13 cellular contexts compared by ENCODE assay signal in the genomic region with DNA sequence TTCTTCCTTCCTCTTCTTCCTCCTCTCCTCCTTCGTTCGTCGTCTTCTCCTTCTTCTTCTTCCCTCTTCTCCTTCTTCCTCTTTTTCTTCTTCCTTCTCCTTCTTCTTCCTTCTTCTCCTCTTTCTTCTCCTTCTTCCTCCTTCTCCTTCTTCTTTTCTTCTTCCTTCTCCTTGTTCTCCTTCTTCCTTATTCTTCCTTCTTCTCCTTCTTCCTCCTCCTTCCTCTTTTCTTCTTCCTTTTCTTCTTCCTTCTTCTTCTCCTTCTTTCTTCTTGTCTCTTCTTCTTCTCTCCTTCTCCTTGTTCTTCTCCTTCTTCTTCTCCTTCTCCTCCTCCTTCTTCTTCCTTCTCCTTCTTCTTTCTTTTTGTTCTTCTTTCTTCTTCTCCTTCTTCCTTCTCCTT.
"Had no signal": no experiment of that assay in that cellular context is flagged by ENCODE, and none has a peak within 500 bp of the region (broad histone marks: within the 10 kb centered on the region; RNA-seq: fewer than 3 reads in every experiment).

No MANE protein-coding gene starts in this region.

- H3K36me3 ChIP-seq: uterus had no signal

- H3K9me3 ChIP-seq: pancreas, tibial artery, uterus had no signal

- H3K4me3 Mint-ChIP-seq: activated CD4-positive, alpha-beta memory T cell treated with anti-CD3 and anti-CD28 coated beads for 36 hours; activated T-helper 1 cell treated with anti-CD3 and anti-CD28 coated beads, Interleukin-12 subunit alpha, Interleukin-12 subunit beta, Interleukin-2, Interleukin-4 antibody, amounts not matched to agents 30 ng/mL and 10 ng/mL and 1 ng/mL, durations not matched to agents 14 hours and 24 hours and 36 hours had no signal

- H3K27ac Mint-ChIP-seq: activated CD4-positive, alpha-beta memory T cell treated with anti-CD3 and anti-CD28 coated beads for 36 hours; activated T-helper 1 cell treated with anti-CD3 and anti-CD28 coated beads, Interleukin-12 subunit alpha, Interleukin-12 subunit beta, Interleukin-2, Interleukin-4 antibody, amounts not matched to agents 30 ng/mL and 10 ng/mL and 1 ng/mL, durations not matched to agents 14 hours and 24 hours and 36 hours had no signal

- H3K27ac ChIP-seq: cardiac muscle cell, heart right ventricle, left lung, pancreas, tibial artery, uterus had no signal

- H3K4me1 ChIP-seq: heart right ventricle, left lung, pancreas, tibial artery, uterus had no signal

- ATAC-seq: heart right ventricle, left lung, pancreas had no signal

- DNase-seq: activated CD4-positive, alpha-beta memory T cell treated with anti-CD3 and anti-CD28 coated beads for 36 hours; activated CD8-positive, alpha-beta memory T cell treated with anti-CD3 and anti-CD28 coated beads, Interleukin-2, amount 50 U/mL, for 4 hours; effector CD4-positive, alpha-beta T cell; heart right ventricle; left lung; mesendoderm; pancreas; stimulated activated CD4-positive, alpha-beta T cell treated with anti-CD3 and anti-CD28 coated beads, Interleukin-4, amount 100 ng/mL, for 1 hour; stimulated activated CD8-positive, alpha-beta memory T cell treated with anti-CD3 and anti-CD28 coated beads, Interleukin-4, amount 100 ng/mL, for 48 hours; tibial artery; uterus had no signal

- H3K27me3 Mint-ChIP-seq: activated CD4-positive, alpha-beta memory T cell treated with anti-CD3 and anti-CD28 coated beads for 36 hours had no signal

- H3K27me3 ChIP-seq: cardiac muscle cell, heart right ventricle, left lung, pancreas, tibial artery, uterus had no signal

- H3K4me3 ChIP-seq: cardiac muscle cell, heart right ventricle, left lung, pancreas, tibial artery, uterus had no signal

- H3K9me3 Mint-ChIP-seq: activated CD4-positive, alpha-beta memory T cell treated with anti-CD3 and anti-CD28 coated beads for 36 hours; activated T-helper 1 cell treated with anti-CD3 and anti-CD28 coated beads, Interleukin-12 subunit alpha, Interleukin-12 subunit beta, Interleukin-2, Interleukin-4 antibody, amounts not matched to agents 30 ng/mL and 10 ng/mL and 1 ng/mL, durations not matched to agents 14 hours and 24 hours and 36 hours had no signal
